14 cellular contexts compared by ENCODE assay signal in genomic region chrX:132270021-132270420, GRCh38.
"Had no signal": no experiment of that assay in that cellular context is flagged by ENCODE, and none has a peak within 500 bp of the region (broad histone marks: within the 10 kb centered on the region; RNA-seq: fewer than 3 reads in every experiment).

No MANE protein-coding gene starts in this region.

- H3K4me1 ChIP-seq: ascending aorta had no signal

- H3K27ac Mint-ChIP-seq: activated CD8-positive, alpha-beta memory T cell treated with anti-CD3 and anti-CD28 coated beads, Interleukin-2, amount 10 ng/mL, durations not matched to agents 7 days and 5 days; activated naive CD8-positive, alpha-beta T cell treated with anti-CD3 and anti-CD28 coated beads, Interleukin-2, amount 10 ng/mL, durations not matched to agents 7 days and 5 days; natural killer cell; progenitor cell of endocrine pancreas had no signal

- H3K27me3 ChIP-seq: ascending aorta had no signal

- H3K4me1 Mint-ChIP-seq: activated naive CD8-positive, alpha-beta T cell treated with anti-CD3 and anti-CD28 coated beads, Interleukin-2, amount 10 ng/mL, durations not matched to agents 7 days and 5 days; natural killer cell had no signal

- H3K9me3 Mint-ChIP-seq: activated naive CD8-positive, alpha-beta T cell treated with anti-CD3 and anti-CD28 coated beads, Interleukin-2, amount 10 ng/mL, durations not matched to agents 7 days and 5 days; activated T-cell treated with anti-CD3 and anti-CD28 coated beads, Interleukin-2, amount 50 U/mL, for 4 hours; natural killer cell; stimulated activated naive CD8-positive, alpha-beta T cell treated with anti-CD3 and anti-CD28 coated beads, Interleukin-15, amount 100 ng/mL, for 72 hours had no signal

- H3K27ac ChIP-seq: ascending aorta had no signal

- ATAC-seq: activated CD8-positive, alpha-beta memory T cell treated with anti-CD3 and anti-CD28 coated beads, Interleukin-2, amount 10 ng/mL, durations not matched to agents 7 days and 5 days; activated T-cell treated with anti-CD3 and anti-CD28 coated beads, Interleukin-2, amount 50 U/mL, for 4 hours; left colon; natural killer cell; stimulated activated naive CD8-positive, alpha-beta T cell treated with anti-CD3 and anti-CD28 coated beads, Interleukin-15, amount 100 ng/mL, for 72 hours had no signal

- H3K4me3 Mint-ChIP-seq: activated CD8-positive, alpha-beta memory T cell treated with anti-CD3 and anti-CD28 coated beads, Interleukin-2, amount 10 ng/mL, durations not matched to agents 7 days and 5 days; activated naive CD8-positive, alpha-beta T cell treated with anti-CD3 and anti-CD28 coated beads, Interleukin-2, amount 10 ng/mL, durations not matched to agents 7 days and 5 days; activated T-cell treated with anti-CD3 and anti-CD28 coated beads, Interleukin-2, amount 50 U/mL, for 4 hours; natural killer cell; stimulated activated naive CD8-positive, alpha-beta T cell treated with anti-CD3 and anti-CD28 coated beads, Interleukin-15, amount 100 ng/mL, for 72 hours had no signal

- H3K36me3 Mint-ChIP-seq: activated CD8-positive, alpha-beta memory T cell treated with anti-CD3 and anti-CD28 coated beads, Interleukin-2, amount 10 ng/mL, durations not matched to agents 7 days and 5 days; activated naive CD8-positive, alpha-beta T cell treated with anti-CD3 and anti-CD28 coated beads, Interleukin-2, amount 10 ng/mL, durations not matched to agents 7 days and 5 days; natural killer cell had no signal

- DNase-seq: activated CD8-positive, alpha-beta memory T cell treated with anti-CD3 and anti-CD28 coated beads, Interleukin-2, amount 10 ng/mL, durations not matched to agents 7 days and 5 days; activated effector memory CD4-positive, alpha-beta T cell treated with anti-CD3 and anti-CD28 coated beads, Interleukin-2, amount 50 U/mL, for 16 hours; activated naive CD8-positive, alpha-beta T cell treated with anti-CD3 and anti-CD28 coated beads, Interleukin-2, amount 10 ng/mL, durations not matched to agents 7 days and 5 days; activated T-cell treated with anti-CD3 and anti-CD28 coated beads, Interleukin-2, amount 50 U/mL, for 4 hours; central memory CD4-positive, alpha-beta T cell; effector CD4-positive, alpha-beta T cell; left colon; natural killer cell; nucleus accumbens; stimulated activated CD4-positive, alpha-beta T cell treated with anti-CD3 and anti-CD28 coated beads, Interleukin-12 subunit alpha, Interleukin-12 subunit beta, amount 100 ng/mL, for 4 hours; stimulated activated CD8-positive, alpha-beta memory T cell treated with anti-CD3 and anti-CD28 coated beads, Interleukin-4, amount 100 ng/mL, for 48 hours; stimulated activated naive CD8-positive, alpha-beta T cell treated with anti-CD3 and anti-CD28 coated beads, Interleukin-15, amount 100 ng/mL, for 72 hours had no signal
